In the genomic region with DNA sequence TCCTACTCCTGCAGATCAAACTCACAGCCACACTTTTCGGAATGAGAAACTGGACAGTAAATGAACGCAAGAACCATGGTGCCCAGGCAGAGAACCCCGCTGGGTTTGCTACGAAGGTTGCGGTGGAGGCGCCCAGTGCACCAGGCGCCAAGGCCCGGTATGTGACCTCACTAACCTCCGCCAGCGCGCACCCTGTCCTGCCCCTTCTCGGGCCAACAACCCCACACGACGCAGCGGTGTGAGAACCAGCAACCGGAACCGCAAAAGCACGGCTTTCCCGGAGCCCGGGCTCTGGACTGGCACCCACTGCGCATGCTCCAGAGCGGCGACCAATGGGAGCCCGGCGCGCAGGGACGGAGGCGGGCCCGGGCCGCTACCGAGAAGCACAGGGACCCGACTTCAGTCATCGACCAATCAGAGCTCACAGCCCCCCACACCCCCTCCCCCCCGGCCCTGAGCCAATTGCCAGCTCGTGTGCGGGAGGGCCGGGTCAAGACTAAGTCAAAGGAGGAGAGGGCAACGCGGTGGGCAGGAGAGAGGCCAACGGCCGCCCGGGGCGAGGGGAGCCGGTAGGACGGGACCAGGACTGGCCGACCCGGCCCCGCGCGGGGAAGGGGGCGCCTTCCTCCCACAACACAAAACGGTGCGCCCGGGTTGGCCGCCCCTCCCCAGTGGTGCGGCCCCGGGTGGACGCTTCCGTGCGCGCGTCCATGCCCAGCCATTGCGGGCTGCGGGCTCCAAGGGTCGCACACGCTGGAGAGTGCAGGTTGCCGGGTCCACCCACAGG, we compare ENCODE assay signal across 8 cellular contexts. TPM values are rescaled to one million over a fixed set of nuclear protein-coding genes. Genes with fewer than 3 reads are reported as not detected.
A peak's percentile ranks its signal among the peaks of the same experiment; 100 is the strongest.
DNase-seq lines count a peak whose midpoint lies in the region; ATAC-seq, FAIRE-seq and TF ChIP-seq lines count a peak whose summit lies in the region.

No MANE protein-coding gene starts in this region.

- CTCF ChIA-PET in endothelial cell of umbilical vein (lab: Charles Lee) = interaction anchor here (0.7 to 1.0 kb wide), 2 partner anchors 28 to 35 kb away, joined by 3 read pairs; no protein-coding TSS in a partner anchor

- H3K27ac ChIP-seq in OCI-LY1 (ENCODE audit: low read depth, low read length, poor library complexity, severe bottlenecking) (peak overlapping the region; percentile 86), endothelial cell of umbilical vein (ENCODE audit: insufficient read depth, low read depth, low read length) (peak overlapping the region; percentile 41)

- no peaks in the 10 kb centered on the region for H3F3A ChIP-seq in OCI-LY1 (ENCODE audit: insufficient read depth, low read length)

- H3K9ac ChIP-seq in OCI-LY1 (ENCODE audit: low read length) (peak overlapping the region; percentile 99), endothelial cell of umbilical vein (replicated peaks; ENCODE audit: extremely low read depth, insufficient read depth, low read length) (peak overlapping the region; percentile 56)

- no peaks in the 10 kb centered on the region for H3K9me2 ChIP-seq in OCI-LY1 (ENCODE audit: low read depth, low read length)

- BruUV-seq in endothelial cell of umbilical vein (replicated peaks; lab: Mats Ljungman, UMichigan) = no TSS peak

- ATAC-seq in GM21528 (IDR thresholded peaks at IDR 0.05; ENCODE audit: low FRiP score, unreplicated experiment) = peak; percentile 90

- peak; percentile 99 for FAIRE-seq in endothelial cell of umbilical vein (lab: Jason Lieb, UNC)

- TF ChIP-seq POLR2A in endothelial cell of umbilical vein (IDR thresholded peaks at IDR 0.05; ENCODE audit: low read depth, low read length) = peak; percentile 59

- H3K79me2 ChIP-seq in OCI-LY1 (ENCODE audit: insufficient read depth, low read length) = no peaks in the 10 kb centered on the region
- H3K79me2 ChIP-seq in endothelial cell of umbilical vein (ENCODE audit: control insufficient read depth, insufficient read depth, low read length) = no peaks in the 10 kb centered on the region

- H3K9me1 ChIP-seq in endothelial cell of umbilical vein (replicated peaks; ENCODE audit: control insufficient read depth, extremely low read depth, insufficient read depth, low read length) = no peaks in the 10 kb centered on the region

- no peak for TF ChIP-seq CTCF in OCI-LY1 (IDR thresholded peaks at IDR 0.05; ENCODE audit: low read length)
- TF ChIP-seq CTCF in endothelial cell of umbilical vein (IDR thresholded peaks at IDR 0.05; ENCODE audit: extremely low read depth in 1 of 2, insufficient read depth in 1 of 2, low read depth in 1 of 2, low read length in 2 of 2) = no peak

- H3K27me3 ChIP-seq in OCI-LY1 (ENCODE audit: insufficient read depth, low read length) = no peaks in the 10 kb centered on the region
- no peaks in the 10 kb centered on the region for H3K27me3 ChIP-seq in endothelial cell of umbilical vein (ENCODE audit: control insufficient read depth in 2 of 2, insufficient read depth in 2 of 2, low read length in 2 of 2)
- no peaks in the 10 kb centered on the region for H3K27me3 ChIP-seq in mononuclear cell (ENCODE audit: insufficient read depth, low read length)

- H3K4me2 ChIP-seq in OCI-LY1 (ENCODE audit: low read length) (peak overlapping the region; percentile 95), endothelial cell of umbilical vein (ENCODE audit: insufficient read depth, low read length) (peak overlapping the region; percentile 52)

- H3K36me3 ChIP-seq in OCI-LY1 (ENCODE audit: insufficient read depth, low read length) (no peaks in the 10 kb centered on the region), endothelial cell of umbilical vein (ENCODE audit: control insufficient read depth in 2 of 2, extremely low read depth in 1 of 2, insufficient read depth in 2 of 2, low read length in 2 of 2) (no peaks in the 10 kb centered on the region)

- H3K4me1 ChIP-seq in OCI-LY1 (ENCODE audit: insufficient read depth, low read length, severe bottlenecking) (peaks cover 25% of the 10 kb centered on the region), endothelial cell of umbilical vein (ENCODE audit: control insufficient read depth, extremely low read depth, insufficient read depth, low read length) (no peaks in the 10 kb centered on the region), mononuclear cell (ENCODE audit: insufficient read depth, low read length) (peaks cover 48% of the 10 kb centered on the region)

- H3K9me3 ChIP-seq in OCI-LY1 (ENCODE audit: low read length) = no peaks in the 10 kb centered on the region
- no peaks in the 10 kb centered on the region for H3K9me3 ChIP-seq in endothelial cell of umbilical vein (replicated peaks; ENCODE audit: control insufficient read depth, insufficient read depth, low read length)
- no peaks in the 10 kb centered on the region for H3K9me3 ChIP-seq in mononuclear cell (ENCODE audit: low read depth, low read length)

- H2AFZ ChIP-seq in OCI-LY1 (ENCODE audit: low read length) (no peak overlapping the region), endothelial cell of umbilical vein (ENCODE audit: low read depth, low read length) (peak overlapping the region; percentile 93)

- peak overlapping the region; percentile 99 for H3K4me3 ChIP-seq in OCI-LY1 (ENCODE audit: low read depth, low read length, poor library complexity, severe bottlenecking)
- H3K4me3 ChIP-seq in endothelial cell of umbilical vein (replicated peaks in 1 of 3; ENCODE audit: insufficient read depth in 1 of 3, low read depth in 1 of 3, low read length in 3 of 3) = peak overlapping the region; percentile 62 to 82 (median 73)
- H3K4me3 ChIP-seq in mononuclear cell (ENCODE audit: low read length) = peak overlapping the region; percentile 64

- DNase-seq in DMS 273 (lab: John Stamatoyannopoulos, UW; ENCODE audit: unreplicated experiment) = peak; percentile 94
- DNase-seq in HuH-7.5 (ENCODE audit: low spot score) = peak; percentile 97
- DNase-seq in activated T-cell treated with anti-CD3 and anti-CD28 coated beads for 1 hour (ENCODE audit: low read depth) = peak; percentile 81
- DNase-seq in endothelial cell of umbilical vein (ENCODE audit: low read depth, low spot score) = peak; percentile 91
- peak; percentile 79 for DNase-seq in stimulated activated CD8-positive, alpha-beta memory T cell treated with anti-CD3 and anti-CD28 coated beads, Interleukin-2, amount 100 ng/mL, for 48 hours (ENCODE audit: low read depth in 2 of 2)

- H4K20me1 ChIP-seq in OCI-LY1 (ENCODE audit: insufficient read depth, low read length) = no peaks in the 10 kb centered on the region
- H4K20me1 ChIP-seq in endothelial cell of umbilical vein (replicated peaks; ENCODE audit: control insufficient read depth, extremely low read depth, insufficient read depth, low read length) = no peaks in the 10 kb centered on the region

- intact Hi-C loops in endothelial cell of umbilical vein (cut with micrococcal nuclease) = loop anchor here (2.0 to 5.0 kb wide), 3 partner anchors 21 to 199 kb away; partner anchors contain the start of genes FTSJ1 and SUV39H1

- POLR2A ChIA-PET in endothelial cell of umbilical vein (lab: Charles Lee) = no interaction called here

- dilution Hi-C loops in endothelial cell of umbilical vein (cut with MboI; ENCODE audit: extremely low pct_ligation_motif_present, low sequenced_read_pairs) = no loop called here

TF ChIP-seq in endothelial cell of umbilical vein, 7 proteins besides CTCF, POLR2A, EP300 and RAD21:
- TF ChIP-seq POLR2AphosphoS5 (IDR thresholded peaks at IDR 0.05; ENCODE audit: insufficient read depth, low read depth, low read length) (peak; percentile 57), EZH2 (IDR thresholded peaks at IDR 0.05; ENCODE audit: borderline replicate concordance, low read depth, low read length, severe bottlenecking) (no peak), JUN (IDR thresholded peaks at IDR 0.05; ENCODE audit: borderline replicate concordance, insufficient read depth, insufficient read length, low read depth) (no peak), FOS (IDR thresholded peaks at IDR 0.05; ENCODE audit: borderline replicate concordance, insufficient read depth, low read length) (no peak), GATA2 (IDR thresholded peaks at IDR 0.05; ENCODE audit: insufficient read depth, insufficient read length, low read depth, low read length) (no peak)

RNA-seq across cellular contexts. Expression of gene WAS, which starts 7.3 kb away (rescaled TPM):
- total RNA-seq in endothelial cell of umbilical vein (0.73 TPM in 1 of 2 replicates, not detected in the other), mononuclear cell (64.3 TPM)
- polyA plus RNA-seq in endothelial cell of umbilical vein = not detected in 2 replicates
- polyA plus RNA-seq in endothelial cell of umbilical vein (2011; cell fraction: cytosol; rRNA removed) = 0.07 and 0.08 TPM in 2 replicates
- 0.63 and 0.66 TPM in 2 replicates for polyA plus RNA-seq in endothelial cell of umbilical vein (2011; cell fraction: nucleus; rRNA removed)
- 0.11 and 0.28 TPM in 2 replicates for polyA plus RNA-seq in endothelial cell of umbilical vein (2012)
- polyA minus RNA-seq in endothelial cell of umbilical vein = 0.46 and 0.47 TPM in 2 replicates
- not detected for polyA minus RNA-seq in endothelial cell of umbilical vein (2011; cell fraction: cytosol; rRNA and poly(A)+ RNA removed)
- polyA minus RNA-seq in endothelial cell of umbilical vein (2011; cell fraction: nucleus; rRNA and poly(A)+ RNA removed) = not detected in 2 replicates

RNA-seq across cellular contexts. Expression of gene SUV39H1, which starts 20.2 kb away (rescaled TPM):
- total RNA-seq in endothelial cell of umbilical vein (18.2 and 20.0 TPM in 2 replicates), mononuclear cell (7.0 TPM)
- 19.0 and 22.0 TPM in 2 replicates for polyA plus RNA-seq in endothelial cell of umbilical vein
- polyA plus RNA-seq in endothelial cell of umbilical vein (2011; cell fraction: cytosol; rRNA removed) = 12.9 and 13.6 TPM in 2 replicates
- polyA plus RNA-seq in endothelial cell of umbilical vein (2011; cell fraction: nucleus; rRNA removed) = 13.3 and 20.0 TPM in 2 replicates
- 7.7 and 13.0 TPM in 2 replicates for polyA plus RNA-seq in endothelial cell of umbilical vein (2012)
- 13.5 and 14.9 TPM in 2 replicates for polyA minus RNA-seq in endothelial cell of umbilical vein
- polyA minus RNA-seq in endothelial cell of umbilical vein (2011; cell fraction: cytosol; rRNA and poly(A)+ RNA removed) = 38.1 TPM
- 8.8 and 9.0 TPM in 2 replicates for polyA minus RNA-seq in endothelial cell of umbilical vein (2011; cell fraction: nucleus; rRNA and poly(A)+ RNA removed)

Comparison
In these comparisons a context has a peak if more than half of its experiments do, and no peak if none do; other contexts are left out.
1. Peak in every context shown above with its lines: DNase-seq, ATAC-seq, H3K4me3 ChIP-seq and H3K27ac ChIP-seq.
2. RNA of gene WAS, which starts 7.3 kb away (total RNA-seq): 64.3 TPM in mononuclear cell (single experiment); 0.73 TPM in endothelial cell of umbilical vein; every median in the first group is over 10 times any median in the second.